In genomic region chrX:109943092-109943739, GRCh38 we compare ENCODE assay signal across 1 cellular context.
TF ChIP-seq lines count a peak whose summit lies in the region.

No MANE protein-coding gene starts in this region.

TF ChIP-seq in K562, 482 proteins besides CTCF, POLR2A, EP300 and RAD21 (continued from another document):
- TF ChIP-seq PRDM10 (IDR thresholded peaks at IDR 0.05; ENCODE audit: partially characterized antibody), result peak; percentile 47
- peak; percentile 46 for TF ChIP-seq HDAC3 (IDR thresholded peaks at IDR 0.05; ENCODE audit: borderline replicate concordance, partially characterized antibody)
